Comparison of ENCODE assay signal across 1 cellular context in genomic region chr1:169644298-169644697, GRCh38.
TF ChIP-seq lines count a peak whose summit lies in the region.

No MANE protein-coding gene starts in this region.

TF ChIP-seq in GM12878, 131 proteins besides CTCF, POLR2A, EP300 and RAD21:
- TF ChIP-seq ZNF24 (IDR thresholded peaks at IDR 0.05) = no peak
- TF ChIP-seq TARDBP (IDR thresholded peaks at IDR 0.05; ENCODE audit: borderline replicate concordance) = no peak
- TF ChIP-seq ZBED1 (IDR thresholded peaks at IDR 0.05; ENCODE audit: borderline replicate concordance) = no peak
- TF ChIP-seq ZNF592 (IDR thresholded peaks at IDR 0.05) = no peak
- TF ChIP-seq BCL11A (IDR thresholded peaks at IDR 0.05; ENCODE audit: low read depth, low read length) = no peak
- no peak for TF ChIP-seq BCLAF1 (IDR thresholded peaks at IDR 0.05)
- TF ChIP-seq USF1 (IDR thresholded peaks at IDR 0.05; ENCODE audit: borderline replicate concordance, extremely low read length, insufficient read depth, low read depth, low read length) = no peak
- no peak for TF ChIP-seq EED (IDR thresholded peaks at IDR 0.05; ENCODE audit: low read depth)
- no peak for TF ChIP-seq RB1 (IDR thresholded peaks at IDR 0.05; ENCODE audit: borderline replicate concordance)
- TF ChIP-seq NKRF (conservative IDR thresholded peaks at IDR 0.05) = no peak
- TF ChIP-seq SREBF2 (IDR thresholded peaks at IDR 0.05; ENCODE audit: low read length) = no peak
- no peak for TF ChIP-seq IRF4 (IDR thresholded peaks at IDR 0.05; ENCODE audit: low read depth, low read length)
